1 cellular context compared by ENCODE assay signal in the genomic region with DNA sequence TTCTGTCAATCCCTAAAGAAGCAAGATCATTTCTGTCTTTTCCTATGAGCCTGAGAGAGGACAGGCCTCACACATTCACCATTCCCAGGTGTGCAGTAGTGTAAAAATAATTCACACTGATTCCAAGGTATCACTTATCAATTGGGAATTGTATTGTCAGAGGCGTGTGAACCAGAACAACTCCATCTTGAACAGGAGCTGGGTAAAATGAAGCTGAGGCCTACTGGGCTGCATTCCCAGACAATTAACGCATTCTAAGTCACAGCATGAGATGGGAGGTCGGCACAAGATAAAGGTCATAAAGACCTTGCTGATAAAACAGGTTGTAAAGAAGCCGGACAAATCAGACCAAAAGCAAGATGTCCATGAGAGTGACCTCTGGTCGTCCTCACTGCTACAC.
A peak's percentile ranks its signal among the peaks of the same experiment; 100 is the strongest.
TF ChIP-seq lines count a peak whose summit lies in the region.

No MANE protein-coding gene starts in this region.

TF ChIP-seq in K562, 482 proteins besides CTCF, POLR2A, EP300 and RAD21 (continued from another document and continues in another):
- TF ChIP-seq, protein P1, sequence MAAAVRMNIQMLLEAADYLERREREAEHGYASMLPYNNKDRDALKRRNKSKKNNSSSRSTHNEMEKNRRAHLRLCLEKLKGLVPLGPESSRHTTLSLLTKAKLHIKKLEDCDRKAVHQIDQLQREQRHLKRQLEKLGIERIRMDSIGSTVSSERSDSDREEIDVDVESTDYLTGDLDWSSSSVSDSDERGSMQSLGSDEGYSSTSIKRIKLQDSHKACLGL (CRISPR knock-in tag; IDR thresholded peaks at IDR 0.05; ENCODE audit: borderline replicate concordance, poor library complexity, severe bottlenecking) = no peak
- TF ChIP-seq DMBX1 (CRISPR knock-in tag; IDR thresholded peaks at IDR 0.05; ENCODE audit: borderline replicate concordance) (peak; percentile 78), MIER1 (IDR thresholded peaks at IDR 0.05; ENCODE audit: low read depth) (no peak), RFX7 (CRISPR knock-in tag; IDR thresholded peaks at IDR 0.05) (no peak), HDAC6 (IDR thresholded peaks at IDR 0.05; ENCODE audit: low read depth, low read length) (no peak), CAMTA2 (CRISPR knock-in tag; conservative IDR thresholded peaks at IDR 0.05) (no peak), L3MBTL2 (IDR thresholded peaks at IDR 0.05) (no peak), TAF7 (tag; IDR thresholded peaks at IDR 0.05) (no peak), ZNF785 (CRISPR knock-in tag; IDR thresholded peaks at IDR 0.05) (no peak), SAFB (IDR thresholded peaks at IDR 0.05; ENCODE audit: borderline replicate concordance, low read depth, low read length) (no peak), KLF10 (CRISPR knock-in tag; IDR thresholded peaks at IDR 0.05) (no peak), ZNF184 (CRISPR knock-in tag; IDR thresholded peaks at IDR 0.05) (no peak), ZNF133 (CRISPR knock-in tag; IDR thresholded peaks at IDR 0.05) (no peak), TOE1 (IDR thresholded peaks at IDR 0.05; ENCODE audit: borderline replicate concordance) (no peak), TOE1 (CRISPR knock-in tag; IDR thresholded peaks at IDR 0.05; ENCODE audit: borderline replicate concordance, low read depth) (no peak), ESRRB (CRISPR knock-in tag; IDR thresholded peaks at IDR 0.05; ENCODE audit: borderline replicate concordance) (no peak), GTF2A2 (tag; IDR thresholded peaks at IDR 0.05) (0 out of 2 replicates have a peak, but pooled peaks have one; percentile 53), PCBP2 (IDR thresholded peaks at IDR 0.05; ENCODE audit: low read depth, low read length, poor library complexity, severe bottlenecking) (no peak), RBBP5 (IDR thresholded peaks at IDR 0.05; ENCODE audit: borderline replicate concordance, insufficient read depth, low read length, poor library complexity, severe bottlenecking) (no peak), ZNF197 (CRISPR knock-in tag; IDR thresholded peaks at IDR 0.05; ENCODE audit: low read depth) (no peak), ZNF431 (CRISPR knock-in tag; IDR thresholded peaks at IDR 0.05) (no peak), ARID2 (IDR thresholded peaks at IDR 0.05) (no peak), TEAD2 (tag; IDR thresholded peaks at IDR 0.05) (peak; percentile 66; the same call in 1 of the 2 replicates), SP1 (CRISPR knock-in tag; IDR thresholded peaks at IDR 0.05) (no peak), SRSF3 (IDR thresholded peaks at IDR 0.05; ENCODE audit: insufficient read depth, low read length) (no peak), KDM1A (IDR thresholded peaks at IDR 0.05) (peak in 1 of 2 experiments; percentile 20; a peak in 1 of 4 replicates), GATAD2A (IDR thresholded peaks at IDR 0.05) (no peak), TAF9B (IDR thresholded peaks at IDR 0.05; ENCODE audit: partially characterized antibody) (no peak), CHCHD3 (CRISPR knock-in tag; IDR thresholded peaks at IDR 0.05) (no peak)
- TF ChIP-seq, protein P2, sequence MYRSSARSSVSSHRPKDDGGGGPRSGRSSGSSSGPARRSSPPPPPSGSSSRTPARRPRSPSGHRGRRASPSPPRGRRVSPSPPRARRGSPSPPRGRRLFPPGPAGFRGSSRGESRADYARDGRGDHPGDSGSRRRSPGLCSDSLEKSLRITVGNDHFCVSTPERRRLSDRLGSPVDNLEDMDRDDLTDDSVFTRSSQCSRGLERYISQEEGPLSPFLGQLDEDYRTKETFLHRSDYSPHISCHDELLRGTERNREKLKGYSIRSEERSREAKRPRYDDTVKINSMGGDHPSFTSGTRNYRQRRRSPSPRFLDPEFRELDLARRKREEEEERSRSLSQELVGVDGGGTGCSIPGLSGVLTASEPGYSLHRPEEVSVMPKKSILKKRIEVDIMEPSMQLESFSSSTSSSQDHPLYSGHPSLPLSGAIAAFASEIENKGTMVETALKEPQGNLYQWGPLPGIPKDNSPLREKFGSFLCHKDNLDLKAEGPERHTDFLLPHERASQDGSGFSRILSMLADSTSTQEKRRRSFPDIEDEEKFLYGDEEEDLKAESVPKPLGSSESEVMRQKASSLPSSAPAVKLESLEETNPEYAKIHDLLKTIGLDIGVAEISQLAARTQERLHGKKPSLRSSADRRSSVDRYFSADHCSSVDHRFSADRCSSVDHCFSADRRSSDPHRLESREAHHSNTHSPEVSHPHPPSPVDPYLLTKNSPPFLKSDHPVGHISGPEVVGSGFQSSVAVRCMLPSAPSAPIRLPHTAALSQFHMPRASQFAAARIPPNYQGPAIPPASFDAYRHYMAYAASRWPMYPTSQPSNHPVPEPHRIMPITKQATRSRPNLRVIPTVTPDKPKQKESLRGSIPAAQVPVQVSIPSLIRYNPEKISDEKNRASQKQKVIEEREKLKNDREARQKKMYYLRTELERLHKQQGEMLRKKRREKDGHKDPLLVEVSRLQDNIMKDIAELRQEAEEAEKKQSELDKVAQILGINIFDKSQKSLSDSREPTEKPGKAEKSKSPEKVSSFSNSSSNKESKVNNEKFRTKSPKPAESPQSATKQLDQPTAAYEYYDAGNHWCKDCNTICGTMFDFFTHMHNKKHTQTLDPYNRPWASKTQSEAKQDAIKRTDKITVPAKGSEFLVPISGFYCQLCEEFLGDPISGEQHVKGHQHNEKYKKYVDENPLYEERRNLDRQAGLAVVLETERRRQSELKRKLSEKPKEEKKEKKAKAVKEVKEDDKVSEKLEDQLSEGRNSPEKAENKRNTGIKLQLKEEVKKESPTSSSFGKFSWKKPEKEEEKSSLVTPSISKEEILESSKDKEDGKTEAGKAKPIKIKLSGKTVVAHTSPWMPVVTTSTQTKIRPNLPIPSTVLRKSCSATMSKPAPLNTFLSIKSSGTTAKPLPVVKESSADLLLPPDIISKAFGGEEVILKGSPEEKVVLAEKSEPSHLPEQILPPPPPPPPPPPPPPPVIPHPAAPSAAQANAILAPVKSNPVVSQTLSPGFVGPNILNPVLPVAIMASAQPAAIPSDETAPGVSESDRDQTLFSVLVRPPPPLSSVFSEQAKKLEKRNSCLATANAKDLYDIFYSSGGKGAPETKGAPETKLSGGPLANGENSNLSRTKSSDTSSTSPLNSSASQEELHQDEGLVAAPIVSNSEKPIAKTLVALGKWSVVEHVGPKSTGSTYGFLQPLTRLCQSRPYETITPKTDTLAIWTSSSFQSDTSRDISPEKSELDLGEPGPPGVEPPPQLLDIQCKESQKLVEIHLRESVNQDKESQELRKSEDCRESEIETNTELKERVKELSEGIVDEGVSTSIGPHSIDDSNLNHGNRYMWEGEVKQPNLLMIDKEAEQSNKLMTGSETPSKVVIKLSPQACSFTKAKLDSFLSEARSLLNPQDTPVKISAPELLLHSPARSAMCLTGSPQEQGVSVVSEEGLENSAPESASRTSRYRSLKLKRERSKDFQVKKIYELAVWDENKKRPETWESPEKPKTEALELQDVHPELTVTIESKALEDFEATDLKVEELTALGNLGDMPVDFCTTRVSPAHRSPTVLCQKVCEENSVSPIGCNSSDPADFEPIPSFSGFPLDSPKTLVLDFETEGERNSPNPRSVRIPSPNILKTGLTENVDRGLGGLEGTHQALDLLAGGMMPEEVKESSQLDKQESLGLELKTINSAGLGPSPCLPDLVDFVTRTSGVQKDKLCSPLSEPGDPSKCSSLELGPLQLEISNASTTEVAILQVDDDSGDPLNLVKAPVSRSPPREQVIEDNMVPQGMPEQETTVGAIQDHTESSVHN (IDR thresholded peaks at IDR 0.05; ENCODE audit: borderline replicate concordance in 1 of 2, low read depth in 1 of 2) = no peak
- TF ChIP-seq, protein P3, sequence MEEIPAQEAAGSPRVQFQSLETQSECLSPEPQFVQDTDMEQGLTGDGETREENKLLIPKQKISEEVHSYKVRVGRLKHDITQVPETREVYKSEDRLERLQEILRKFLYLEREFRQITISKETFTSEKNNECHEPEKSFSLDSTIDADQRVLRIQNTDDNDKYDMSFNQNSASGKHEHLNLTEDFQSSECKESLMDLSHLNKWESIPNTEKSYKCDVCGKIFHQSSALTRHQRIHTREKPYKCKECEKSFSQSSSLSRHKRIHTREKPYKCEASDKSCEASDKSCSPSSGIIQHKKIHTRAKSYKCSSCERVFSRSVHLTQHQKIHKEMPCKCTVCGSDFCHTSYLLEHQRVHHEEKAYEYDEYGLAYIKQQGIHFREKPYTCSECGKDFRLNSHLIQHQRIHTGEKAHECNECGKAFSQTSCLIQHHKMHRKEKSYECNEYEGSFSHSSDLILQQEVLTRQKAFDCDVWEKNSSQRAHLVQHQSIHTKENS (CRISPR knock-in tag; IDR thresholded peaks at IDR 0.05) = no peak
- TF ChIP-seq, protein P4, sequence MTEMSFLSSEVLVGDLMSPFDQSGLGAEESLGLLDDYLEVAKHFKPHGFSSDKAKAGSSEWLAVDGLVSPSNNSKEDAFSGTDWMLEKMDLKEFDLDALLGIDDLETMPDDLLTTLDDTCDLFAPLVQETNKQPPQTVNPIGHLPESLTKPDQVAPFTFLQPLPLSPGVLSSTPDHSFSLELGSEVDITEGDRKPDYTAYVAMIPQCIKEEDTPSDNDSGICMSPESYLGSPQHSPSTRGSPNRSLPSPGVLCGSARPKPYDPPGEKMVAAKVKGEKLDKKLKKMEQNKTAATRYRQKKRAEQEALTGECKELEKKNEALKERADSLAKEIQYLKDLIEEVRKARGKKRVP (CRISPR knock-in tag; IDR thresholded peaks at IDR 0.05) = no peak
- TF ChIP-seq, protein P5, sequence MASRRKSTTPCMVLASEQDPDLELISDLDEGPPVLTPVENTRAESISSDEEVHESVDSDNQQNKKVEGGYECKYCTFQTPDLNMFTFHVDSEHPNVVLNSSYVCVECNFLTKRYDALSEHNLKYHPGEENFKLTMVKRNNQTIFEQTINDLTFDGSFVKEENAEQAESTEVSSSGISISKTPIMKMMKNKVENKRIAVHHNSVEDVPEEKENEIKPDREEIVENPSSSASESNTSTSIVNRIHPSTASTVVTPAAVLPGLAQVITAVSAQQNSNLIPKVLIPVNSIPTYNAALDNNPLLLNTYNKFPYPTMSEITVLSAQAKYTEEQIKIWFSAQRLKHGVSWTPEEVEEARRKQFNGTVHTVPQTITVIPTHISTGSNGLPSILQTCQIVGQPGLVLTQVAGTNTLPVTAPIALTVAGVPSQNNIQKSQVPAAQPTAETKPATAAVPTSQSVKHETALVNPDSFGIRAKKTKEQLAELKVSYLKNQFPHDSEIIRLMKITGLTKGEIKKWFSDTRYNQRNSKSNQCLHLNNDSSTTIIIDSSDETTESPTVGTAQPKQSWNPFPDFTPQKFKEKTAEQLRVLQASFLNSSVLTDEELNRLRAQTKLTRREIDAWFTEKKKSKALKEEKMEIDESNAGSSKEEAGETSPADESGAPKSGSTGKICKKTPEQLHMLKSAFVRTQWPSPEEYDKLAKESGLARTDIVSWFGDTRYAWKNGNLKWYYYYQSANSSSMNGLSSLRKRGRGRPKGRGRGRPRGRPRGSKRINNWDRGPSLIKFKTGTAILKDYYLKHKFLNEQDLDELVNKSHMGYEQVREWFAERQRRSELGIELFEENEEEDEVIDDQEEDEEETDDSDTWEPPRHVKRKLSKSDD (conservative IDR thresholded peaks at IDR 0.05; ENCODE audit: low read length) = no peak
- TF ChIP-seq, protein P6, sequence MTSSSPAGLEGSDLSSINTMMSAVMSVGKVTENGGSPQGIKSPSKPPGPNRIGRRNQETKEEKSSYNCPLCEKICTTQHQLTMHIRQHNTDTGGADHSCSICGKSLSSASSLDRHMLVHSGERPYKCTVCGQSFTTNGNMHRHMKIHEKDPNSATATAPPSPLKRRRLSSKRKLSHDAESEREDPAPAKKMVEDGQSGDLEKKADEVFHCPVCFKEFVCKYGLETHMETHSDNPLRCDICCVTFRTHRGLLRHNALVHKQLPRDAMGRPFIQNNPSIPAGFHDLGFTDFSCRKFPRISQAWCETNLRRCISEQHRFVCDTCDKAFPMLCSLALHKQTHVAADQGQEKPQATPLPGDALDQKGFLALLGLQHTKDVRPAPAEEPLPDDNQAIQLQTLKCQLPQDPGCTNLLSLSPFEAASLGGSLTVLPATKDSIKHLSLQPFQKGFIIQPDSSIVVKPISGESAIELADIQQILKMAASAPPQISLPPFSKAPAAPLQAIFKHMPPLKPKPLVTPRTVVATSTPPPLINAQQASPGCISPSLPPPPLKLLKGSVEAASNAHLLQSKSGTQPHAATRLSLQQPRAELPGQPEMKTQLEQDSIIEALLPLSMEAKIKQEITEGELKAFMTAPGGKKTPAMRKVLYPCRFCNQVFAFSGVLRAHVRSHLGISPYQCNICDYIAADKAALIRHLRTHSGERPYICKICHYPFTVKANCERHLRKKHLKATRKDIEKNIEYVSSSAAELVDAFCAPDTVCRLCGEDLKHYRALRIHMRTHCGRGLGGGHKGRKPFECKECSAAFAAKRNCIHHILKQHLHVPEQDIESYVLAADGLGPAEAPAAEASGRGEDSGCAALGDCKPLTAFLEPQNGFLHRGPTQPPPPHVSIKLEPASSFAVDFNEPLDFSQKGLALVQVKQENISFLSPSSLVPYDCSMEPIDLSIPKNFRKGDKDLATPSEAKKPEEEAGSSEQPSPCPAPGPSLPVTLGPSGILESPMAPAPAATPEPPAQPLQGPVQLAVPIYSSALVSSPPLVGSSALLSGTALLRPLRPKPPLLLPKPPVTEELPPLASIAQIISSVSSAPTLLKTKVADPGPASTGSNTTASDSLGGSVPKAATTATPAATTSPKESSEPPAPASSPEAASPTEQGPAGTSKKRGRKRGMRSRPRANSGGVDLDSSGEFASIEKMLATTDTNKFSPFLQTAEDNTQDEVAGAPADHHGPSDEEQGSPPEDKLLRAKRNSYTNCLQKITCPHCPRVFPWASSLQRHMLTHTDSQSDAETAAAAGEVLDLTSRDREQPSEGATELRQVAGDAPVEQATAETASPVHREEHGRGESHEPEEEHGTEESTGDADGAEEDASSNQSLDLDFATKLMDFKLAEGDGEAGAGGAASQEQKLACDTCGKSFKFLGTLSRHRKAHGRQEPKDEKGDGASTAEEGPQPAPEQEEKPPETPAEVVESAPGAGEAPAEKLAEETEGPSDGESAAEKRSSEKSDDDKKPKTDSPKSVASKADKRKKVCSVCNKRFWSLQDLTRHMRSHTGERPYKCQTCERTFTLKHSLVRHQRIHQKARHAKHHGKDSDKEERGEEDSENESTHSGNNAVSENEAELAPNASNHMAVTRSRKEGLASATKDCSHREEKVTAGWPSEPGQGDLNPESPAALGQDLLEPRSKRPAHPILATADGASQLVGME (CRISPR knock-in tag; IDR thresholded peaks at IDR 0.05) = no peak
- TF ChIP-seq, protein P7, sequence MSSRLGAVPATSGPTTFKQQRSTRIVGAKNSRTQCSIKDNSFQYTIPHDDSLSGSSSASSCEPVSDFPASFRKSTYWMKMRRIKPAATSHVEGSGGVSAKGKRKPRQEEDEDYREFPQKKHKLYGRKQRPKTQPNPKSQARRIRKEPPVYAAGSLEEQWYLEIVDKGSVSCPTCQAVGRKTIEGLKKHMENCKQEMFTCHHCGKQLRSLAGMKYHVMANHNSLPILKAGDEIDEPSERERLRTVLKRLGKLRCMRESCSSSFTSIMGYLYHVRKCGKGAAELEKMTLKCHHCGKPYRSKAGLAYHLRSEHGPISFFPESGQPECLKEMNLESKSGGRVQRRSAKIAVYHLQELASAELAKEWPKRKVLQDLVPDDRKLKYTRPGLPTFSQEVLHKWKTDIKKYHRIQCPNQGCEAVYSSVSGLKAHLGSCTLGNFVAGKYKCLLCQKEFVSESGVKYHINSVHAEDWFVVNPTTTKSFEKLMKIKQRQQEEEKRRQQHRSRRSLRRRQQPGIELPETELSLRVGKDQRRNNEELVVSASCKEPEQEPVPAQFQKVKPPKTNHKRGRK (tag; IDR thresholded peaks at IDR 0.05) = no peak
- TF ChIP-seq, protein P8, sequence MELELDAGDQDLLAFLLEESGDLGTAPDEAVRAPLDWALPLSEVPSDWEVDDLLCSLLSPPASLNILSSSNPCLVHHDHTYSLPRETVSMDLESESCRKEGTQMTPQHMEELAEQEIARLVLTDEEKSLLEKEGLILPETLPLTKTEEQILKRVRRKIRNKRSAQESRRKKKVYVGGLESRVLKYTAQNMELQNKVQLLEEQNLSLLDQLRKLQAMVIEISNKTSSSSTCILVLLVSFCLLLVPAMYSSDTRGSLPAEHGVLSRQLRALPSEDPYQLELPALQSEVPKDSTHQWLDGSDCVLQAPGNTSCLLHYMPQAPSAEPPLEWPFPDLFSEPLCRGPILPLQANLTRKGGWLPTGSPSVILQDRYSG (tag; conservative IDR thresholded peaks at IDR 0.05; ENCODE audit: low read depth) = no peak; the same call in 1 of the 2 replicates
